In the genomic region with DNA sequence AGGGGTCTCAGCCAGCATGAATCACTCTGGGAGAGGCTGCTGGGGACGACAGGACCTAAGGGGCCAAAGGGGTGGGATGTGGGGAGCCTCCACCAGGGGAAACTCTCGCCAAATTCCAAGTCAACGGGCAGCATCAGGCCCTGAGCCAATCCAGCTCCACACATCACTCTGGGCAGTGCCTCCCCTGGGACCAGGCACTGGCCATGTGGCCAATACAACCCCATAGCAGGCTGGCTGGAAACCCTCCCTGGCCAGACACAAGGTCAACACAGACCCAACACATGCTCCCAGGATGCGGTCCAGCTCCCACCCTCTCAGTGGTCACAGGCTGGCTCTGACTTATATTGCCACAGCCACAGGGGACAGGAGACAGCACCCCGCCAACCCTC, we compare ENCODE assay signal across 27 cellular contexts.
"Had no signal": no experiment of that assay in that cellular context is flagged by ENCODE, and none has a peak within 500 bp of the region (broad histone marks: within the 10 kb centered on the region; RNA-seq: fewer than 3 reads in every experiment).

No MANE protein-coding gene starts in this region.

- H3K9me3 ChIP-seq: esophagus muscularis mucosa, gastroesophageal sphincter, left ventricle myocardium inferior, lower lobe of right lung, psoas muscle, suprapubic skin, tibial nerve, upper lobe of right lung, vagina had no signal

- H3K4me1 ChIP-seq: parathyroid adenoma, psoas muscle had no signal

- H3K27me3 Mint-ChIP-seq: natural killer cell treated with Interleukin-12 subunit alpha and Interleukin-12 subunit beta and Interleukin-15 and Interleukin-18, amount 100 ng/mL, for 72 hours had no signal

- H3K4me1 Mint-ChIP-seq: memory B cell had no signal

- ATAC-seq: gastroesophageal sphincter; left cardiac atrium; lower lobe of right lung; natural killer cell treated with Interleukin-12 subunit alpha and Interleukin-12 subunit beta and Interleukin-15 and Interleukin-18, amount 100 ng/mL, for 72 hours; psoas muscle; sciatic nerve; upper lobe of right lung had no signal

- FAIRE-seq: kidney, small intestine had no signal

- H3K79me2 ChIP-seq: parathyroid adenoma had no signal

- H2AFZ ChIP-seq: parathyroid adenoma had no signal

- H3K27ac Mint-ChIP-seq: memory B cell; natural killer cell treated with Interleukin-12 subunit alpha and Interleukin-12 subunit beta and Interleukin-15 and Interleukin-18, amount 100 ng/mL, for 72 hours had no signal

- DNase-seq: dorsolateral prefrontal cortex; effector memory CD4-positive, alpha-beta T cell; foreskin fibroblast; glutamatergic neuron; kidney; left cardiac atrium; left ventricle myocardium inferior; lower lobe of right lung; midbrain; occipital lobe; psoas muscle; retina; small intestine; stimulated activated CD4-positive, alpha-beta T cell treated with anti-CD3 and anti-CD28 coated beads, Interleukin-12 subunit alpha, Interleukin-12 subunit beta, amount 100 ng/mL, for 4 hours; stimulated activated naive CD4-positive, alpha-beta T cell treated with Interleukin-2 at 50 U/mL for 16 hours; upper lobe of right lung had no signal

- H3K36me3 Mint-ChIP-seq: memory B cell; natural killer cell treated with Interleukin-12 subunit alpha and Interleukin-12 subunit beta and Interleukin-15 and Interleukin-18, amount 100 ng/mL, for 72 hours had no signal

- H3K36me3 ChIP-seq: esophagus muscularis mucosa, gastroesophageal sphincter, left ventricle myocardium inferior, lower lobe of right lung, suprapubic skin, tibial nerve, upper lobe of right lung, vagina had no signal

- H3K9me3 Mint-ChIP-seq: memory B cell; natural killer cell treated with Interleukin-12 subunit alpha and Interleukin-12 subunit beta and Interleukin-15 and Interleukin-18, amount 100 ng/mL, for 72 hours had no signal

- H3K27me3 ChIP-seq: tibial nerve, upper lobe of right lung, vagina had no signal

- H3K4me3 ChIP-seq: coronary artery, dorsolateral prefrontal cortex, esophagus muscularis mucosa, gastroesophageal sphincter, left ventricle myocardium inferior, lower lobe of right lung, psoas muscle, suprapubic skin, tibial nerve, upper lobe of right lung, vagina had no signal

- H3K4me3 Mint-ChIP-seq: memory B cell; natural killer cell treated with Interleukin-12 subunit alpha and Interleukin-12 subunit beta and Interleukin-15 and Interleukin-18, amount 100 ng/mL, for 72 hours had no signal

- H3K9ac ChIP-seq: parathyroid adenoma had no signal

- H3K27ac ChIP-seq: coronary artery, dorsolateral prefrontal cortex, epithelial cell of prostate, esophagus muscularis mucosa, gastroesophageal sphincter, left ventricle myocardium inferior, lower lobe of right lung, parathyroid adenoma, psoas muscle, suprapubic skin, tibial nerve, upper lobe of right lung, vagina had no signal
